In the genomic region with DNA sequence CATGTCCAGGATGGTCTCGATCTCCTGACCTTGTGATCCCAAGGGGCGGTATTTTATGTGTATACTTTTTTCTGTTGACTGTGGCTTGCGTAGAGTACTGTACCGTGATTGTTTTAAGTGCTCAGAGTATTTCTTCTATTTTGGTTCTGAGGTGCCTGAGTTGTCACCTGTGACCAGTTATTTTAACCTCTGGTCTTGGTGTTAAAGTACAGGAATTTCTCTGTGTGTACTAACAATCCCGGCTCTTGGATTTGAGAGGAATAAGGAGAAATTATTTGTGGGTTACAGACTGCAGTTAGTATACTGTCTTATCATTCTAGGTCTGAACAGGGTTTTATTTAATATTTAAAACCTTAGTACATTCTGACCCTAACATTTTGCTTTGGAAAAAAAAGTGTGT, we compare ENCODE assay signal across 11 cellular contexts. TPM values are rescaled to one million over a fixed set of nuclear protein-coding genes. Genes with fewer than 3 reads are reported as not detected.
DNase-seq lines count a peak whose midpoint lies in the region; ATAC-seq, FAIRE-seq and TF ChIP-seq lines count a peak whose summit lies in the region.
"Had no signal": no experiment of that assay in that cellular context is flagged by ENCODE, and none has a peak within 500 bp of the region (broad histone marks: within the 10 kb centered on the region; RNA-seq: fewer than 3 reads in every experiment).

No MANE protein-coding gene starts in this region.

- DNase-seq in T-helper 2 cell treated with Interferon-gamma antibody and Interleukin-4, amounts not matched to agents 5 μg/mL and 100 μg/mL, for 36 hours (ENCODE audit: low spot score) = no peak
- DNase-seq in T-helper 2 cell = no peak
- DNase-seq in kidney = no peak
- no peak for DNase-seq in stomach
- DNase-seq in NCI-H524 (lab: John Stamatoyannopoulos, UW) = no peak
- DNase-seq in DMS53 treated with DMSO at 0.1 percent for 48 hours (lab: John Stamatoyannopoulos, UW; ENCODE audit: unreplicated experiment) = no peak

- 27 to 49% (median 35%) methylated on average over 5 of the region's 5 CpGs for WGBS in stomach, 5 donors

- FAIRE-seq in kidney (lab: Jason Lieb, UNC) = no peak
- FAIRE-seq: A204.1 had no signal

- peaks cover 30% of the 10 kb centered on the region for H3K4me1 Mint-ChIP-seq in T-helper 2 cell treated with Interferon-gamma antibody and Interleukin-4, amounts not matched to agents 5 μg/mL and 100 μg/mL, for 36 hours (ENCODE audit: low read depth)
- H3K4me1 Mint-ChIP-seq in activated naive CD8-positive, alpha-beta T cell (ENCODE audit: low read depth) = peaks cover 41% of the 10 kb centered on the region

- H3K36me3 ChIP-seq in kidney (ENCODE audit: control insufficient read depth in 1 of 2, insufficient read depth in 2 of 2, low read length in 2 of 2) (no peaks in the 10 kb centered on the region), stomach (peaks cover 0 to 14% (median 11%) of the 10 kb centered on the region in 4 donors)

- TF ChIP-seq POLR2A in stomach (IDR thresholded peaks at IDR 0.05) = no peak

- no peaks in the 10 kb centered on the region for H3K27me3 Mint-ChIP-seq in T-helper 2 cell treated with Interferon-gamma antibody and Interleukin-4, amounts not matched to agents 5 μg/mL and 100 μg/mL, for 36 hours (ENCODE audit: low read depth)
- no peaks in the 10 kb centered on the region for H3K27me3 Mint-ChIP-seq in activated naive CD8-positive, alpha-beta T cell
- H3K27me3 Mint-ChIP-seq: activated T-helper 17 cell treated with anti-CD3 and anti-CD28 coated beads, Interleukin-2, amount 50 U/mL, for 72 hours had no signal

- H3K4me3 ChIP-seq in kidney (ENCODE audit: low read length in 2 of 2) = peak overlapping the region; percentile 84 to 94
- peak overlapping the region; percentile 85 to 99 (median 92) for H3K4me3 ChIP-seq in stomach

- ATAC-seq in HG03175 (IDR thresholded peaks at IDR 0.05; ENCODE audit: unreplicated experiment) = no peak
- ATAC-seq: activated T-helper 17 cell treated with anti-CD3 and anti-CD28 coated beads, Interleukin-2, amount 50 U/mL, for 72 hours had no signal

- H3K9ac ChIP-seq in kidney (ENCODE audit: low read length in 2 of 2) = peak overlapping the region; percentile 28 to 54

- peak overlapping the region; percentile 68 for H3K27ac Mint-ChIP-seq in T-helper 2 cell treated with Interferon-gamma antibody and Interleukin-4, amounts not matched to agents 5 μg/mL and 100 μg/mL, for 36 hours
- H3K27ac Mint-ChIP-seq in activated naive CD8-positive, alpha-beta T cell = peak overlapping the region; percentile 54
- H3K27ac Mint-ChIP-seq: activated T-helper 17 cell treated with anti-CD3 and anti-CD28 coated beads, Interleukin-2, amount 50 U/mL, for 72 hours had no signal

- intact Hi-C loops in kidney (cut with DNase I) (no loop called here), stomach (cut with DNase I; ENCODE audit: low total_unique reads) (no loop called here)

- H3K27ac ChIP-seq in kidney (ENCODE audit: low read depth in 2 of 2, low read length in 2 of 2) (no peak overlapping the region), stomach (peak overlapping the region in 1 of 5 donors; percentile 98)
- H3K27ac ChIP-seq: SJSA1 had no signal

- no peaks in the 10 kb centered on the region for H3K9me3 Mint-ChIP-seq in T-helper 2 cell treated with Interferon-gamma antibody and Interleukin-4, amounts not matched to agents 5 μg/mL and 100 μg/mL, for 36 hours
- H3K9me3 Mint-ChIP-seq in activated naive CD8-positive, alpha-beta T cell (ENCODE audit: low read depth) = no peaks in the 10 kb centered on the region
- H3K9me3 Mint-ChIP-seq: activated T-helper 17 cell treated with anti-CD3 and anti-CD28 coated beads, Interleukin-2, amount 50 U/mL, for 72 hours had no signal

- H3K27me3 ChIP-seq in stomach = no peaks in the 10 kb centered on the region
- H3K27me3 ChIP-seq: SJSA1 had no signal

- TF ChIP-seq CTCF in kidney (IDR thresholded peaks at IDR 0.05; ENCODE audit: borderline replicate concordance, extremely low read depth, insufficient read depth) (no peak), stomach (IDR thresholded peaks at IDR 0.05) (no peak)

- H3K36me3 Mint-ChIP-seq in T-helper 2 cell treated with Interferon-gamma antibody and Interleukin-4, amounts not matched to agents 5 μg/mL and 100 μg/mL, for 36 hours (ENCODE audit: low read depth) = peaks cover 21% of the 10 kb centered on the region
- no peaks in the 10 kb centered on the region for H3K36me3 Mint-ChIP-seq in activated naive CD8-positive, alpha-beta T cell

- H3K9me3 ChIP-seq in kidney (ENCODE audit: control insufficient read depth in 1 of 2, low read length in 2 of 2) (no peaks in the 10 kb centered on the region), stomach (no peaks in the 10 kb centered on the region)

- TF ChIP-seq EP300 in stomach (IDR thresholded peaks at IDR 0.05) = no peak

- H3K4me3 Mint-ChIP-seq in T-helper 2 cell treated with Interferon-gamma antibody and Interleukin-4, amounts not matched to agents 5 μg/mL and 100 μg/mL, for 36 hours = no peak overlapping the region
- no peak overlapping the region for H3K4me3 Mint-ChIP-seq in activated naive CD8-positive, alpha-beta T cell
- H3K4me3 Mint-ChIP-seq: activated T-helper 17 cell treated with anti-CD3 and anti-CD28 coated beads, Interleukin-2, amount 50 U/mL, for 72 hours had no signal

- H3K4me1 ChIP-seq in kidney (ENCODE audit: control insufficient read depth in 1 of 2, insufficient read depth in 1 of 2, low read depth in 1 of 2, low read length in 2 of 2) (peaks cover 5 to 9% of the 10 kb centered on the region in 2 donors), stomach (peaks cover 35 to 75% (median 55%) of the 10 kb centered on the region in 4 donors)

RNA-seq across cellular contexts. Expression of a gene that starts 2.0 kb away (rescaled TPM):
- 130 TPM for total RNA-seq in kidney
- polyA plus RNA-seq in kidney (ENCODE audit: insufficient read depth, low read depth, low replicate concordance) = 26.4 TPM
- 100 to 1,000 TPM in 4 of 5 donors, 10 to 100 TPM in 1; 99.6 to 249 (median 175) TPM for total RNA-seq in stomach
- polyA plus RNA-seq in stomach = 10 to 100 TPM; 22.0 to 99.4 (median 37.6) TPM

RNA-seq across cellular contexts. Expression of a gene that starts 43.6 kb away (rescaled TPM):
- total RNA-seq in kidney = 2.5 TPM
- 29.9 TPM for polyA plus RNA-seq in kidney (ENCODE audit: insufficient read depth, low read depth, low replicate concordance)
- not detected for total RNA-seq in stomach
- polyA plus RNA-seq in stomach = under 1 TPM in 1 of 3 donors, not detected in 2; 0.30 TPM
- total RNA-seq: SJSA1 had no signal

RNA-seq across cellular contexts. Expression of a gene that starts 57.2 kb away (rescaled TPM):
- total RNA-seq in kidney (7.8 TPM), stomach (10 to 100 TPM in 3 of 5 donors, 1 to 10 TPM in 2; 1.2 to 39.8 (median 27.7) TPM)
- polyA plus RNA-seq in kidney (ENCODE audit: insufficient read depth, low read depth, low replicate concordance) (6.0 TPM), stomach (10 to 100 TPM in 2 of 3 donors, 1 to 10 TPM in 1; 8.5 to 15.0 (median 11.8) TPM)
